8 cellular contexts compared by ENCODE assay signal in the genomic region with DNA sequence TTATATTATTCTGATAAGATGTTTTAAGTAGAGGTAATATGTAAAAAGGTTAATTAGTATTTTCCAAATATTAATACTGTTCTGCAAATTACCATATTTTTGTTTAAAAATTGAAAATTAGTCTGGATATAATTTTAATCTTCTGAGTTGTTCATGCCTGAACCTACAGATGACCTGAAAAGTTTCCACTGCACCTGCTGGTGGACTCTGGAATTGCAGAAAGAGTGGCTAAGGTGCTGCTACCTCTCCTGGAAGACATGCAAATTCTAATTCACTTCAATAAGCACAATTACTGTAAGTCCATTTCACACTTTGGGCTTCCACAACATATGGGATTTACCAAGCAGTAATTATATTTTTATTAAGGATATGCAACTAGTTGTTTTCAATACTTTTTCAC.
A peak's percentile ranks its signal among the peaks of the same experiment; 100 is the strongest.
DNase-seq lines count a peak whose midpoint lies in the region; ATAC-seq and TF ChIP-seq lines count a peak whose summit lies in the region.

No MANE protein-coding gene starts in this region.

- ATAC-seq in HG03521 (IDR thresholded peaks at IDR 0.05; ENCODE audit: unreplicated experiment) (peak; percentile 72), WTC11 (peak; percentile 62; the same call in 1 of the 2 replicates), GM21360 (IDR thresholded peaks at IDR 0.05; ENCODE audit: unreplicated experiment) (no peak)

- H2AFZ ChIP-seq in osteoblast (ENCODE audit: low read length): no peak overlapping the region

- H3K36me3 ChIP-seq in osteoblast (ENCODE audit: insufficient read depth, low read length): no peaks in the 10 kb centered on the region

- peak; percentile 48 for DNase-seq in NCI-H748 (lab: John Stamatoyannopoulos, UW; ENCODE audit: unreplicated experiment)
- DNase-seq in NCI-H748 treated with DMSO at 0.1 percent for 48 hours (lab: John Stamatoyannopoulos, UW): no peak
- DNase-seq in WTC11 (ENCODE audit: low spot score): peak; percentile 73
- no peak for DNase-seq in chondrocyte (ENCODE audit: low spot score)
- no peak for DNase-seq in osteoblast (ENCODE audit: insufficient read length, low spot score, missing footprints)
- DNase-seq in cerebellar nuclear complex (lab: John Stamatoyannopoulos, UW): no peak

- H3K4me2 ChIP-seq in osteoblast (ENCODE audit: insufficient read depth, low read length): no peak overlapping the region

- no peaks in the 10 kb centered on the region for H3K79me2 ChIP-seq in osteoblast (ENCODE audit: insufficient read depth, low read length)

- H3K4me3 Mint-ChIP-seq in WTC11 (no peak overlapping the region), chondrocyte (ENCODE audit: unreplicated experiment) (no peak overlapping the region)

- H3K27me3 Mint-ChIP-seq in WTC11 (ENCODE audit: low read depth): no peaks in the 10 kb centered on the region; the same call in 1 of the 2 replicates
- H3K27me3 Mint-ChIP-seq in chondrocyte (ENCODE audit: low read depth): peaks cover 36% of the 10 kb centered on the region

- H3K9me3 ChIP-seq in osteoblast (ENCODE audit: low read depth, low read length): no peaks in the 10 kb centered on the region

- H3K9me3 Mint-ChIP-seq in WTC11 (no peaks in the 10 kb centered on the region), chondrocyte (ENCODE audit: low read depth) (no peaks in the 10 kb centered on the region)

- H3K4me3 ChIP-seq in osteoblast (ENCODE audit: insufficient read depth, low read length): no peak overlapping the region

- H3K27ac ChIP-seq in osteoblast (ENCODE audit: low read depth, low read length): no peak overlapping the region

- H4K20me1 ChIP-seq in osteoblast (ENCODE audit: insufficient read depth, low read length): no peaks in the 10 kb centered on the region

- H3K4me1 Mint-ChIP-seq in WTC11 (peaks cover 23% of the 10 kb centered on the region), chondrocyte (ENCODE audit: low read depth) (no peaks in the 10 kb centered on the region)

- no peaks in the 10 kb centered on the region for H3K4me1 ChIP-seq in osteoblast (ENCODE audit: insufficient read depth, low read length)

- CTCF ChIA-PET in WTC11 (lab: Charles Lee): interaction anchor here (0.8 kb wide), 1 partner anchor 9 kb away, joined by 4 read pairs; no protein-coding TSS in a partner anchor

- POLR2A ChIA-PET in WTC11 (lab: Charles Lee): no interaction called here

- TF ChIP-seq CTCF in WTC11 (IDR thresholded peaks at IDR 0.05) (peak; percentile 68), chondrocyte (IDR thresholded peaks at IDR 0.05) (peak; percentile 70), osteoblast (IDR thresholded peaks at IDR 0.05; ENCODE audit: extremely low read depth, low read depth, low read length) (peak; percentile 56)

- peaks cover 7% of the 10 kb centered on the region for H3K27me3 ChIP-seq in osteoblast (ENCODE audit: insufficient read depth, low read length)

- H3K27ac Mint-ChIP-seq in WTC11: no peak overlapping the region
- no peak overlapping the region for H3K27ac Mint-ChIP-seq in chondrocyte (ENCODE audit: unreplicated experiment)

- H3K36me3 Mint-ChIP-seq in WTC11 (no peaks in the 10 kb centered on the region), chondrocyte (ENCODE audit: low read depth) (no peaks in the 10 kb centered on the region)

TF ChIP-seq in WTC11, 78 proteins besides CTCF, POLR2A, EP300 and RAD21:
- TF ChIP-seq CREM (CRISPR knock-in tag; IDR thresholded peaks at IDR 0.05) (no peak), MLX (CRISPR knock-in tag; IDR thresholded peaks at IDR 0.05) (no peak), MAX (CRISPR knock-in tag; IDR thresholded peaks at IDR 0.05) (no peak), SMAD3 (CRISPR knock-in tag; IDR thresholded peaks at IDR 0.05; ENCODE audit: borderline replicate concordance) (no peak)
- TF ChIP-seq, protein P1, sequence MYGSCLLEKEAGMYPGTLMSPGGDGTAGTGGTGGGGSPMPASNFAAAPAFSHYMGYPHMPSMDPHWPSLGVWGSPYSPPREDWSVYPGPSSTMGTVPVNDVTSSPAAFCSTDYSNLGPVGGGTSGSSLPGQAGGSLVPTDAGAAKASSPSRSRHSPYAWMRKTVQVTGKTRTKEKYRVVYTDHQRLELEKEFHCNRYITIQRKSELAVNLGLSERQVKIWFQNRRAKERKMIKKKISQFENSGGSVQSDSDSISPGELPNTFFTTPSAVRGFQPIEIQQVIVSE (CRISPR knock-in tag; IDR thresholded peaks at IDR 0.05; ENCODE audit: borderline replicate concordance): no peak

Comparison
In these comparisons a context has a peak if more than half of its experiments do, and no peak if none do; other contexts are left out.
1. DNase-seq: peak in NCI-H748 (single experiment) and WTC11 (single experiment); none in NCI-H748 treated with DMSO at 0.1 percent for 48 hours (single experiment), chondrocyte (single experiment), osteoblast (single experiment) and cerebellar nuclear complex (0 of 2).
2. Peak in every context shown above with its lines, with median percentiles within 50 percentile points of each other: CTCF ChIP-seq.